Comparison of ENCODE assay signal across 24 cellular contexts in the genomic region with DNA sequence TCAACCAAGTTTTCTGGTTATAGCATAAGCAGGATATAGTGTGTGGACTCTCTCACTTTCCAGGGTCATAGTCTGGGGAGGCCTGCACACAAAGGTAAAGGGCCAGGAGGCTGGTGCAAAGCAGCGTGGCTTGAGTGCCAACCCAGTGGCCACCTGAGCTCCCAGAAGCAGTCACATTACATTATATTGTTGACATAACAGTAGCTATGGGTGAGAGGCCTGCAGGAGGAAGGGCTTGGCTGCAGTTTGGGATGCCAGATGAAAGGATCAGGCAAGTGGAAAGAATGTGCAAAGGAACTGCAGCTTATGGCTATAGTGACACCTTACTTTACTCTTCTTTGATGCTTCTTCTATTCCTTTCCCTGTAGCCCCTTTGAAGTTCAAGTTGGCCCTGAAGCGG.
DNase-seq lines count a peak whose midpoint lies in the region; ATAC-seq, FAIRE-seq and TF ChIP-seq lines count a peak whose summit lies in the region.
"Had no signal": no experiment of that assay in that cellular context is flagged by ENCODE, and none has a peak within 500 bp of the region (broad histone marks: within the 10 kb centered on the region; RNA-seq: fewer than 3 reads in every experiment).

No MANE protein-coding gene starts in this region.

- H3K27me3 Mint-ChIP-seq in Caco-2 (ENCODE audit: insufficient read depth, unreplicated experiment) (no peaks in the 10 kb centered on the region), brain (no peaks in the 10 kb centered on the region)
- no peaks in the 10 kb centered on the region for H3K27me3 Mint-ChIP-seq in activated CD4-positive, alpha-beta T cell treated with anti-CD3 and anti-CD28 coated beads, Interleukin-2, amount 10 ng/mL, durations not matched to agents 24 days and 14 days
- H3K27me3 Mint-ChIP-seq: activated naive CD4-positive, alpha-beta T cell treated with anti-CD3 and anti-CD28 coated beads, Interleukin-2, amount 50 U/mL, for 24 hours; central memory CD8-positive, alpha-beta T cell had no signal

- no peak for TF ChIP-seq POLR2A in right lobe of liver (IDR thresholded peaks at IDR 0.05)

- no TSS peak for BruUV-seq in Caco-2 (replicated peaks; lab: Mats Ljungman, UMichigan)

- peak overlapping the region in 2 of 3 donors; percentile 51 to 84 for H3K27ac ChIP-seq in right lobe of liver
- H3K27ac ChIP-seq in skin epidermis = peak overlapping the region in 11 of 21 experiments; percentile 8 to 83 (median 70)
- H3K27ac ChIP-seq: lower lobe of right lung, upper lobe of right lung had no signal

- no peaks in the 10 kb centered on the region for H3K9me3 ChIP-seq in Caco-2
- no peaks in the 10 kb centered on the region for H3K9me3 ChIP-seq in right lobe of liver
- H3K9me3 ChIP-seq: lower lobe of right lung, upper lobe of right lung had no signal

- no peak for DNase-seq in Caco-2
- DNase-seq in right lobe of liver = no peak
- no peak for DNase-seq in RCC 7860 (ENCODE audit: low spot score)
- DNase-seq in activated CD4-positive, alpha-beta T cell treated with anti-CD3 and anti-CD28 coated beads, Interleukin-2, amount 10 ng/mL, durations not matched to agents 24 days and 14 days = no peak
- no peak for DNase-seq in GM13977 (ENCODE audit: low spot score)
- DNase-seq: activated CD4-positive, alpha-beta T cell treated with anti-CD3 and anti-CD28 coated beads, Interleukin-2, amount 50 U/mL, for 48 hours; dermis blood vessel endothelial cell; H7; islet precursor cell; lower lobe of right lung; NCI-H1092 treated with DMSO at 0.1 percent for 48 hours; NCI-H1930; NCI-H748 treated with DMSO at 0.1 percent for 48 hours; RPMI8226; stimulated activated naive CD4-positive, alpha-beta T cell; T-helper 1 cell; upper lobe of right lung had no signal

- H3K27me3 ChIP-seq in Caco-2 (replicated peaks; ENCODE audit: control insufficient read depth, insufficient read depth, low read length) (no peaks in the 10 kb centered on the region), right lobe of liver (no peaks in the 10 kb centered on the region)
- H3K27me3 ChIP-seq: upper lobe of right lung had no signal

- H3K4me3 ChIP-seq in Caco-2 (ENCODE audit: low read depth, low read length) = no peak overlapping the region
- no peak overlapping the region for H3K4me3 ChIP-seq in right lobe of liver
- H3K4me3 ChIP-seq in skin epidermis = no peak overlapping the region
- H3K4me3 ChIP-seq: lower lobe of right lung, upper lobe of right lung had no signal

- H3K4me1 ChIP-seq in Caco-2 (peaks cover 22% of the 10 kb centered on the region; the same call in 1 of the 2 replicates), right lobe of liver (peaks cover 0 to 56% (median 27%) of the 10 kb centered on the region in 4 donors)
- H3K4me1 ChIP-seq: upper lobe of right lung had no signal

- in situ Hi-C loops in GM13977 (cut with MboI; ENCODE audit: low pct_unique_long_range_greater_than_20kb, low sequenced_read_pairs, unreplicated experiment) = no loop called here

- peaks cover 13% of the 10 kb centered on the region for H3K36me3 ChIP-seq in Caco-2 (ENCODE audit: control insufficient read depth, insufficient read depth, low read length)
- peaks cover 0 to 38% (median 16%) of the 10 kb centered on the region in 4 donors for H3K36me3 ChIP-seq in right lobe of liver

- peak in 1 of 4 donors; percentile 15 for ATAC-seq in right lobe of liver
- no peak for ATAC-seq in HG02798 (IDR thresholded peaks at IDR 0.05; ENCODE audit: poor library complexity, unreplicated experiment)
- ATAC-seq: lower lobe of right lung, upper lobe of right lung had no signal

- intact Hi-C loops in Caco-2 (cut with micrococcal nuclease; ENCODE audit: unreplicated experiment) = loop anchor here (5.0 kb wide), 1 partner anchor 82 kb away; no protein-coding TSS in a partner anchor
- intact Hi-C loops in right lobe of liver (cut with DNase I) = loop anchor here in 1 of 2 donors (10.0 kb wide), 1 partner anchor 50 kb away; no protein-coding TSS in a partner anchor
- intact Hi-C loops in activated CD4-positive, alpha-beta T cell treated with anti-CD3 and anti-CD28 coated beads, Interleukin-2, amount 10 ng/mL, durations not matched to agents 24 days and 14 days (cut with micrococcal nuclease) = no loop called here

- no peak for TF ChIP-seq CTCF in Caco-2 (IDR thresholded peaks at IDR 0.05; ENCODE audit: insufficient read depth in 1 of 2, low read depth in 1 of 2, low read length in 1 of 2, severe bottlenecking in 1 of 2, unreplicated experiment in 1 of 2)
- no peak for TF ChIP-seq CTCF in brain (conservative IDR thresholded peaks at IDR 0.05)
- TF ChIP-seq CTCF in right lobe of liver (IDR thresholded peaks at IDR 0.05) = no peak
- no peak for TF ChIP-seq CTCF in GM13977 (IDR thresholded peaks at IDR 0.05; ENCODE audit: extremely low read depth, insufficient read depth, missing control alignments)

- CTCF ChIA-PET in Caco-2 (lab: Charles Lee) = no interaction called here

- H3K4me3 Mint-ChIP-seq in Caco-2 (ENCODE audit: unreplicated experiment) (no peak overlapping the region), brain (no peak overlapping the region)
- no peak overlapping the region for H3K4me3 Mint-ChIP-seq in activated CD4-positive, alpha-beta T cell treated with anti-CD3 and anti-CD28 coated beads, Interleukin-2, amount 10 ng/mL, durations not matched to agents 24 days and 14 days
- H3K4me3 Mint-ChIP-seq: activated naive CD4-positive, alpha-beta T cell treated with anti-CD3 and anti-CD28 coated beads, Interleukin-2, amount 50 U/mL, for 24 hours; central memory CD8-positive, alpha-beta T cell; neural crest cell had no signal

- H3K36me3 Mint-ChIP-seq in Caco-2 (ENCODE audit: insufficient read depth, unreplicated experiment) (peaks cover 99% of the 10 kb centered on the region), brain (peaks cover 75% of the 10 kb centered on the region)
- peaks cover 20% of the 10 kb centered on the region for H3K36me3 Mint-ChIP-seq in activated CD4-positive, alpha-beta T cell treated with anti-CD3 and anti-CD28 coated beads, Interleukin-2, amount 10 ng/mL, durations not matched to agents 24 days and 14 days (ENCODE audit: low read depth)

- H3K27ac Mint-ChIP-seq in Caco-2 (ENCODE audit: unreplicated experiment) = peak overlapping the region; percentile 31
- H3K27ac Mint-ChIP-seq in brain = peak overlapping the region in 3 of 5 experiments; percentile 8 to 77 (median 34)
- H3K27ac Mint-ChIP-seq in activated CD4-positive, alpha-beta T cell treated with anti-CD3 and anti-CD28 coated beads, Interleukin-2, amount 10 ng/mL, durations not matched to agents 24 days and 14 days = no peak overlapping the region
- H3K27ac Mint-ChIP-seq: activated naive CD4-positive, alpha-beta T cell treated with anti-CD3 and anti-CD28 coated beads, Interleukin-2, amount 50 U/mL, for 24 hours had no signal

- WGBS in right lobe of liver (ENCODE audit: insufficient coverage, low coverage, low lambda C conversion rate, missing lambda C conversion rate) = 63% methylated on average over 2 of the region's 2 CpGs

- no peak for FAIRE-seq in RCC 7860 (lab: Jason Lieb, UNC)
- FAIRE-seq: endometrium had no signal

- H3K4me1 Mint-ChIP-seq in Caco-2 (ENCODE audit: low read depth, unreplicated experiment) = peaks cover 15% of the 10 kb centered on the region
- H3K4me1 Mint-ChIP-seq in brain = peaks cover 12% of the 10 kb centered on the region
- no peaks in the 10 kb centered on the region for H3K4me1 Mint-ChIP-seq in activated CD4-positive, alpha-beta T cell treated with anti-CD3 and anti-CD28 coated beads, Interleukin-2, amount 10 ng/mL, durations not matched to agents 24 days and 14 days
- H3K4me1 Mint-ChIP-seq: central memory CD8-positive, alpha-beta T cell had no signal

- no peaks in the 10 kb centered on the region for H3K9me3 Mint-ChIP-seq in Caco-2 (ENCODE audit: unreplicated experiment)
- no peaks in the 10 kb centered on the region for H3K9me3 Mint-ChIP-seq in brain
- no peaks in the 10 kb centered on the region for H3K9me3 Mint-ChIP-seq in activated CD4-positive, alpha-beta T cell treated with anti-CD3 and anti-CD28 coated beads, Interleukin-2, amount 10 ng/mL, durations not matched to agents 24 days and 14 days
- H3K9me3 Mint-ChIP-seq: activated naive CD4-positive, alpha-beta T cell treated with anti-CD3 and anti-CD28 coated beads, Interleukin-2, amount 50 U/mL, for 24 hours; central memory CD8-positive, alpha-beta T cell; neural crest cell had no signal

- POLR2A ChIA-PET in Caco-2 (lab: Charles Lee) = interaction anchor here (0.6 kb wide), 1 partner anchor 95 kb away, joined by 3 read pairs; no protein-coding TSS in a partner anchor
